Comparison of ENCODE assay signal across 8 cellular contexts in genomic region chrX:48890934-48891401, GRCh38. TPM values are rescaled to one million over a fixed set of nuclear protein-coding genes. Genes with fewer than 3 reads are reported as not detected.
DNase-seq lines count a peak whose midpoint lies in the region; ATAC-seq and TF ChIP-seq lines count a peak whose summit lies in the region.

No MANE protein-coding gene starts in this region.

- H3K9me3 Mint-ChIP-seq in endodermal cell, result peaks cover 64% of the 10 kb centered on the region
- no peaks in the 10 kb centered on the region for H3K9me3 Mint-ChIP-seq in natural killer cell treated with Interleukin-12 subunit alpha and Interleukin-12 subunit beta and Interleukin-15 and Interleukin-18, amount 100 ng/mL, for 72 hours

- no peak for TF ChIP-seq CTCF in RWPE1 (conservative IDR thresholded peaks at IDR 0.05; ENCODE audit: low read depth)
- TF ChIP-seq CTCF in endodermal cell (conservative IDR thresholded peaks at IDR 0.05), result no peak

- no peak overlapping the region for H3K9ac ChIP-seq in endodermal cell (ENCODE audit: extremely low read depth, low read length, poor library complexity, severe bottlenecking)

- H3K4me1 ChIP-seq in endodermal cell (ENCODE audit: control insufficient read depth, insufficient read depth, low read length), result no peaks in the 10 kb centered on the region

- peak; percentile 45 for ATAC-seq in HG02571 (IDR thresholded peaks at IDR 0.05; ENCODE audit: unreplicated experiment)
- ATAC-seq in natural killer cell treated with Interleukin-12 subunit alpha and Interleukin-12 subunit beta and Interleukin-15 and Interleukin-18, amount 100 ng/mL, for 72 hours, result peak; percentile 62 to 68

- POLR2A ChIA-PET in RWPE1 (lab: Yijun Ruan, JAX; ENCODE audit: low non-redundant PET), result no interaction called here

- peaks cover 8% of the 10 kb centered on the region for H3K36me3 ChIP-seq in endodermal cell (ENCODE audit: control insufficient read depth, insufficient read depth, low read length)

- H3K36me3 Mint-ChIP-seq in endodermal cell (ENCODE audit: low read depth), result peaks cover 8% of the 10 kb centered on the region
- no peaks in the 10 kb centered on the region for H3K36me3 Mint-ChIP-seq in natural killer cell treated with Interleukin-12 subunit alpha and Interleukin-12 subunit beta and Interleukin-15 and Interleukin-18, amount 100 ng/mL, for 72 hours

- H3K27me3 Mint-ChIP-seq in endodermal cell (ENCODE audit: insufficient read depth), result peaks cover 3% of the 10 kb centered on the region
- H3K27me3 Mint-ChIP-seq in natural killer cell treated with Interleukin-12 subunit alpha and Interleukin-12 subunit beta and Interleukin-15 and Interleukin-18, amount 100 ng/mL, for 72 hours, result peaks cover 0 to 4% of the 10 kb centered on the region in 2 donors

- peak overlapping the region; percentile 69 for H3K4me3 ChIP-seq in endodermal cell (ENCODE audit: low read length)

- DNase-seq in NCI-H82 (lab: John Stamatoyannopoulos, UW), result peak; percentile 44
- no peak for DNase-seq in NCI-H82 treated with DMSO at 0.1 percent for 48 hours (lab: John Stamatoyannopoulos, UW; ENCODE audit: unreplicated experiment)
- DNase-seq in RWPE1 (ENCODE audit: low spot score), result no peak
- peak; percentile 66 for DNase-seq in endodermal cell
- DNase-seq in natural killer cell treated with Interleukin-12 subunit alpha and Interleukin-12 subunit beta and Interleukin-15 and Interleukin-18, amount 100 ng/mL, for 72 hours (ENCODE audit: low spot score), result no peak
- DNase-seq in DMS79 (lab: John Stamatoyannopoulos, UW), result no peak
- no peak for DNase-seq in amniotic stem cell (lab: John Stamatoyannopoulos, UW)

- CTCF ChIA-PET in RWPE1 (lab: Yijun Ruan, JAX), result interaction anchor here (0.5 to 0.7 kb wide), 4 partner anchors 22 to 135 kb away, joined by 3 to 4 read pairs (median 3); no protein-coding TSS in a partner anchor

- H3K27ac ChIP-seq in RWPE1 (peak overlapping the region; percentile 81), endodermal cell (ENCODE audit: low read depth, low read length) (no peak overlapping the region)

- WGBS in endodermal cell (ENCODE audit: insufficient coverage in 1 of 2, insufficient read length in 1 of 2), 2 experiments, result 3% methylated on average over 35 of the region's 35 CpGs; no CpG with 5 or more reads in 1 of the 2 experiments

- no peaks in the 10 kb centered on the region for H3K4me1 Mint-ChIP-seq in endodermal cell
- H3K4me1 Mint-ChIP-seq in natural killer cell treated with Interleukin-12 subunit alpha and Interleukin-12 subunit beta and Interleukin-15 and Interleukin-18, amount 100 ng/mL, for 72 hours (ENCODE audit: low read depth in 2 of 2), result peaks cover 10 to 18% of the 10 kb centered on the region in 2 donors

- H3K27ac Mint-ChIP-seq in endodermal cell, result peak overlapping the region; percentile 40
- H3K27ac Mint-ChIP-seq in natural killer cell treated with Interleukin-12 subunit alpha and Interleukin-12 subunit beta and Interleukin-15 and Interleukin-18, amount 100 ng/mL, for 72 hours, result peak overlapping the region in 1 of 2 donors; percentile 17

- no peaks in the 10 kb centered on the region for H3K27me3 ChIP-seq in endodermal cell (ENCODE audit: control insufficient read depth, insufficient read depth, low read length, poor library complexity, severe bottlenecking)

- H3K4me3 Mint-ChIP-seq in endodermal cell, result peak overlapping the region; percentile 59
- H3K4me3 Mint-ChIP-seq in natural killer cell treated with Interleukin-12 subunit alpha and Interleukin-12 subunit beta and Interleukin-15 and Interleukin-18, amount 100 ng/mL, for 72 hours, result peak overlapping the region; percentile 85

- no peaks in the 10 kb centered on the region for H3K9me3 ChIP-seq in endodermal cell (ENCODE audit: control insufficient read depth, low read length)

RNA-seq across cellular contexts. Expression of gene TIMM17B, which starts 6.6 kb away (rescaled TPM):
- total RNA-seq in endodermal cell, result 10 to 100 TPM; 78.6 to 83.3 TPM
- 76.0 TPM for polyA plus RNA-seq in endodermal cell (2013, experiment 1 of 2)
- 62.0 TPM for polyA plus RNA-seq in endodermal cell (2013, experiment 2 of 2)
- 10 to 100 TPM; 64.0 to 64.6 TPM for total RNA-seq in natural killer cell treated with Interleukin-12 subunit alpha and Interleukin-12 subunit beta and Interleukin-15 and Interleukin-18, amount 100 ng/mL, for 72 hours

RNA-seq across cellular contexts. Expression of gene PQBP1, which starts 6.8 kb away (rescaled TPM):
- total RNA-seq in endodermal cell, result 10 to 100 TPM; 46.6 to 69.0 TPM
- 57.8 TPM for polyA plus RNA-seq in endodermal cell (2013, experiment 1 of 2)
- polyA plus RNA-seq in endodermal cell (2013, experiment 2 of 2), result 51.3 TPM
- 10 to 100 TPM; 75.3 to 80.8 TPM for total RNA-seq in natural killer cell treated with Interleukin-12 subunit alpha and Interleukin-12 subunit beta and Interleukin-15 and Interleukin-18, amount 100 ng/mL, for 72 hours

RNA-seq across cellular contexts. Expression of gene SLC35A2, which starts 20.5 kb away (rescaled TPM):
- 10 to 100 TPM; 22.8 to 24.7 TPM for total RNA-seq in endodermal cell
- polyA plus RNA-seq in endodermal cell (2013, experiment 1 of 2), result 14.2 TPM
- 17.5 TPM for polyA plus RNA-seq in endodermal cell (2013, experiment 2 of 2)
- 10 to 100 TPM; 25.5 to 26.9 TPM for total RNA-seq in natural killer cell treated with Interleukin-12 subunit alpha and Interleukin-12 subunit beta and Interleukin-15 and Interleukin-18, amount 100 ng/mL, for 72 hours

RNA-seq across cellular contexts. Expression of gene PIM2, which starts 27.9 kb away (rescaled TPM):
- 10 to 100 TPM; 26.2 to 94.0 TPM for total RNA-seq in endodermal cell
- polyA plus RNA-seq in endodermal cell (2013, experiment 1 of 2), result 17.8 TPM
- polyA plus RNA-seq in endodermal cell (2013, experiment 2 of 2), result 16.2 TPM
- 100 to 1,000 TPM; 291 to 478 TPM for total RNA-seq in natural killer cell treated with Interleukin-12 subunit alpha and Interleukin-12 subunit beta and Interleukin-15 and Interleukin-18, amount 100 ng/mL, for 72 hours

RNA-seq across cellular contexts. Expression of gene PCSK1N, which starts 55.6 kb away (rescaled TPM):
- 1 to 10 TPM; 2.9 to 4.0 TPM for total RNA-seq in endodermal cell
- 41.3 TPM for polyA plus RNA-seq in endodermal cell (2013, experiment 1 of 2)
- polyA plus RNA-seq in endodermal cell (2013, experiment 2 of 2), result 47.1 TPM
- total RNA-seq in natural killer cell treated with Interleukin-12 subunit alpha and Interleukin-12 subunit beta and Interleukin-15 and Interleukin-18, amount 100 ng/mL, for 72 hours, result under 1 TPM; 0.42 to 0.55 TPM

Comparison
In these comparisons a context has a peak if more than half of its experiments do, and no peak if none do; other contexts are left out.
1. DNase-seq: peak in NCI-H82 (single experiment) and endodermal cell (single experiment); none in NCI-H82 treated with DMSO at 0.1 percent for 48 hours (single experiment), RWPE1 (single experiment), natural killer cell treated with Interleukin-12 subunit alpha and Interleukin-12 subunit beta and Interleukin-15 and Interleukin-18, amount 100 ng/mL, for 72 hours (single experiment), DMS79 (single experiment) and amniotic stem cell (single experiment).